Comparison of ENCODE assay signal across 9 cellular contexts in genomic region chr1:214328770-214329455, GRCh38. TPM values are rescaled to one million over a fixed set of nuclear protein-coding genes. Genes with fewer than 3 reads are reported as not detected.
DNase-seq lines count a peak whose midpoint lies in the region; ATAC-seq and TF ChIP-seq lines count a peak whose summit lies in the region.
"Had no signal": no experiment of that assay in that cellular context is flagged by ENCODE, and none has a peak within 500 bp of the region (broad histone marks: within the 10 kb centered on the region; RNA-seq: fewer than 3 reads in every experiment).

No MANE protein-coding gene starts in this region.

- no peaks in the 10 kb centered on the region for H3K27me3 Mint-ChIP-seq in activated naive CD8-positive, alpha-beta T cell treated with anti-CD3 and anti-CD28 coated beads for 36 hours
- H3K27me3 Mint-ChIP-seq: stimulated activated naive CD8-positive, alpha-beta T cell treated with anti-CD3 and anti-CD28 coated beads, Interleukin-15, Interleukin-2, amounts not matched to agents 100 ng/mL and 50 ng/mL, for 24 hours had no signal

- no peaks in the 10 kb centered on the region for H3K27me3 ChIP-seq in cardiac muscle cell

- TF ChIP-seq CTCF in GM12875 (IDR thresholded peaks at IDR 0.05; ENCODE audit: borderline replicate concordance, insufficient read depth, low read depth, low read length) (peak; percentile 87), cardiac muscle cell (IDR thresholded peaks at IDR 0.05; ENCODE audit: low read depth, low read length) (peak; percentile 84)

- peaks cover 20% of the 10 kb centered on the region for H3K4me1 ChIP-seq in cardiac muscle cell (ENCODE audit: low read depth)

- peak; percentile 95 for ATAC-seq in HG02588 (IDR thresholded peaks at IDR 0.05; ENCODE audit: unreplicated experiment)

- peak overlapping the region; percentile 82 for H3K27ac ChIP-seq in cardiac muscle cell

- no peak overlapping the region for H3K4me3 Mint-ChIP-seq in activated naive CD8-positive, alpha-beta T cell treated with anti-CD3 and anti-CD28 coated beads for 36 hours
- H3K4me3 Mint-ChIP-seq: stimulated activated naive CD8-positive, alpha-beta T cell treated with anti-CD3 and anti-CD28 coated beads, Interleukin-15, Interleukin-2, amounts not matched to agents 100 ng/mL and 50 ng/mL, for 24 hours had no signal

- no peaks in the 10 kb centered on the region for H3K36me3 ChIP-seq in cardiac muscle cell

- no peaks in the 10 kb centered on the region for H3K9me3 Mint-ChIP-seq in activated naive CD8-positive, alpha-beta T cell treated with anti-CD3 and anti-CD28 coated beads for 36 hours
- H3K9me3 Mint-ChIP-seq: stimulated activated naive CD8-positive, alpha-beta T cell treated with anti-CD3 and anti-CD28 coated beads, Interleukin-15, Interleukin-2, amounts not matched to agents 100 ng/mL and 50 ng/mL, for 24 hours had no signal

- peak; percentile 83 for DNase-seq in NAMALWA (ENCODE audit: low spot score)
- peak; percentile 74 for DNase-seq in SKM-1 treated with dmso at 0.1 percent for 144 hours (lab: John Stamatoyannopoulos, UW; ENCODE audit: unreplicated experiment)
- peak; percentile 64 for DNase-seq in activated naive CD8-positive, alpha-beta T cell treated with anti-CD3 and anti-CD28 coated beads for 36 hours
- peak; percentile 82 to 86 for DNase-seq in cardiac muscle cell (ENCODE audit: low read depth in 1 of 2, low spot score in 1 of 2)
- DNase-seq in pulmonary artery endothelial cell (ENCODE audit: low read depth, low spot score) = peak; percentile 33
- DNase-seq in GF-D8 (lab: John Stamatoyannopoulos, UW) = no peak

- H3K27ac Mint-ChIP-seq in activated naive CD8-positive, alpha-beta T cell treated with anti-CD3 and anti-CD28 coated beads for 36 hours = no peak overlapping the region
- H3K27ac Mint-ChIP-seq: stimulated activated naive CD8-positive, alpha-beta T cell treated with anti-CD3 and anti-CD28 coated beads, Interleukin-15, Interleukin-2, amounts not matched to agents 100 ng/mL and 50 ng/mL, for 24 hours had no signal

- H3K36me3 Mint-ChIP-seq in activated naive CD8-positive, alpha-beta T cell treated with anti-CD3 and anti-CD28 coated beads for 36 hours = peaks cover 9% of the 10 kb centered on the region

- H3K4me3 ChIP-seq in GM12875 (ENCODE audit: low read depth, low read length) (no peak overlapping the region), cardiac muscle cell (no peak overlapping the region)

- peaks cover 6% of the 10 kb centered on the region for H3K4me1 Mint-ChIP-seq in activated naive CD8-positive, alpha-beta T cell treated with anti-CD3 and anti-CD28 coated beads for 36 hours

- H3K9me3 ChIP-seq in cardiac muscle cell (ENCODE audit: low read depth) = no peaks in the 10 kb centered on the region

RNA-seq across cellular contexts. Expression of gene SMYD2, which starts 48.0 kb away (rescaled TPM):
- 10 to 100 TPM; 37.0 to 38.4 TPM for total RNA-seq in activated naive CD8-positive, alpha-beta T cell treated with anti-CD3 and anti-CD28 coated beads for 36 hours
- total RNA-seq in cardiac muscle cell = 41.8 and 66.8 TPM in 2 replicates
- 46.6 and 65.7 TPM in 2 replicates for polyA plus RNA-seq in cardiac muscle cell
- total RNA-seq in pulmonary artery endothelial cell = 24.5 and 25.2 TPM in 2 replicates
